In genomic region chr6:96923871-96924493, GRCh38 we compare ENCODE assay signal across 1 cellular context.
A peak's percentile ranks its signal among the peaks of the same experiment; 100 is the strongest.
TF ChIP-seq lines count a peak whose summit lies in the region.

No MANE protein-coding gene starts in this region.

TF ChIP-seq in HepG2, 621 proteins besides CTCF, POLR2A, EP300 and RAD21 (continued from another document and continues in another):
- TF ChIP-seq ZFP91 (CRISPR knock-in tag; IDR thresholded peaks at IDR 0.05; ENCODE audit: borderline replicate concordance) = no peak; the same call in 1 of the 2 replicates
- peak; percentile 61; the same call in 1 of the 2 replicates for TF ChIP-seq PATZ1 (CRISPR knock-in tag; IDR thresholded peaks at IDR 0.05)
- no peak for TF ChIP-seq ZNF143 (CRISPR knock-in tag; IDR thresholded peaks at IDR 0.05)
- TF ChIP-seq ZNF775 (CRISPR knock-in tag; IDR thresholded peaks at IDR 0.05; ENCODE audit: borderline replicate concordance) = no peak
- TF ChIP-seq TFDP1 (CRISPR knock-in tag; IDR thresholded peaks at IDR 0.05; ENCODE audit: borderline replicate concordance) = peak; percentile 57; the same call in 1 of the 2 replicates
- TF ChIP-seq HDAC6 (IDR thresholded peaks at IDR 0.05; ENCODE audit: low read depth, low read length) = no peak
- TF ChIP-seq GZF1 (CRISPR knock-in tag; IDR thresholded peaks at IDR 0.05) = no peak
- TF ChIP-seq ETV5 (CRISPR knock-in tag; IDR thresholded peaks at IDR 0.05; ENCODE audit: borderline replicate concordance) = peak; percentile 60; the same call in 1 of the 2 replicates
- no peak for TF ChIP-seq ZNF234 (CRISPR knock-in tag; conservative IDR thresholded peaks at IDR 0.05)
- TF ChIP-seq ZNF367 (CRISPR knock-in tag; IDR thresholded peaks at IDR 0.05; ENCODE audit: borderline replicate concordance) = no peak
- no peak for TF ChIP-seq ZNF652 (CRISPR knock-in tag; IDR thresholded peaks at IDR 0.05; ENCODE audit: borderline replicate concordance, low read depth)
- TF ChIP-seq RFX3 (CRISPR knock-in tag; IDR thresholded peaks at IDR 0.05) = no peak
- TF ChIP-seq EHMT2 (IDR thresholded peaks at IDR 0.05; ENCODE audit: borderline replicate concordance, low read depth, low read length) = no peak; the same call in 1 of the 2 replicates
- TF ChIP-seq MIER3 (CRISPR knock-in tag; IDR thresholded peaks at IDR 0.05; ENCODE audit: borderline replicate concordance) = no peak; the same call in 1 of the 2 replicates
- no peak; the same call in 1 of the 2 replicates for TF ChIP-seq THAP11 (CRISPR knock-in tag; IDR thresholded peaks at IDR 0.05)
- no peak for TF ChIP-seq ZNF484 (CRISPR knock-in tag; IDR thresholded peaks at IDR 0.05; ENCODE audit: borderline replicate concordance, low read depth)
- peak; percentile 54 for TF ChIP-seq ARID5B (CRISPR knock-in tag; IDR thresholded peaks at IDR 0.05)
- no peak for TF ChIP-seq IRF9 (CRISPR knock-in tag; IDR thresholded peaks at IDR 0.05; ENCODE audit: borderline replicate concordance)
- peak; percentile 76 for TF ChIP-seq PHF20 (CRISPR knock-in tag; IDR thresholded peaks at IDR 0.05)
- no peak for TF ChIP-seq ZNF136 (CRISPR knock-in tag; IDR thresholded peaks at IDR 0.05; ENCODE audit: low read depth)
- TF ChIP-seq CBFB (CRISPR knock-in tag; IDR thresholded peaks at IDR 0.05) = peak; percentile 66; the same call in 1 of the 2 replicates
- no peak; the same call in 1 of the 2 replicates for TF ChIP-seq YEATS2 (CRISPR knock-in tag; IDR thresholded peaks at IDR 0.05; ENCODE audit: borderline replicate concordance)
- no peak for TF ChIP-seq PRDM10 (CRISPR knock-in tag; IDR thresholded peaks at IDR 0.05; ENCODE audit: low read depth)
- TF ChIP-seq CREM (IDR thresholded peaks at IDR 0.05) = no peak
- no peak for TF ChIP-seq CREM (CRISPR knock-in tag; IDR thresholded peaks at IDR 0.05)
- TF ChIP-seq TP53 (CRISPR knock-in tag; conservative IDR thresholded peaks at IDR 0.05) = no peak
- TF ChIP-seq ADNP (CRISPR knock-in tag; IDR thresholded peaks at IDR 0.05) = no peak
- TF ChIP-seq TIGD3 (CRISPR knock-in tag; IDR thresholded peaks at IDR 0.05; ENCODE audit: borderline replicate concordance) = no peak
- no peak for TF ChIP-seq ARID2 (CRISPR knock-in tag; IDR thresholded peaks at IDR 0.05; ENCODE audit: borderline replicate concordance)
- no peak for TF ChIP-seq SNRNP70 (IDR thresholded peaks at IDR 0.05; ENCODE audit: low read depth, low read length)
- no peak for TF ChIP-seq CHD4 (IDR thresholded peaks at IDR 0.05; ENCODE audit: borderline replicate concordance, low read length)
- no peak for TF ChIP-seq ZNF768 (CRISPR knock-in tag; IDR thresholded peaks at IDR 0.05)
- TF ChIP-seq NFE2L1 (CRISPR knock-in tag; IDR thresholded peaks at IDR 0.05; ENCODE audit: borderline replicate concordance) = no peak
- TF ChIP-seq RFX5 (IDR thresholded peaks at IDR 0.05; ENCODE audit: low read depth, low read length) = no peak
- no peak for TF ChIP-seq ZFP1 (CRISPR knock-in tag; IDR thresholded peaks at IDR 0.05)
- TF ChIP-seq BATF2 (CRISPR knock-in tag; IDR thresholded peaks at IDR 0.05) = no peak
- no peak for TF ChIP-seq REPIN1 (CRISPR knock-in tag; IDR thresholded peaks at IDR 0.05; ENCODE audit: borderline replicate concordance, low read depth)
- no peak for TF ChIP-seq REXO4 (CRISPR knock-in tag; IDR thresholded peaks at IDR 0.05; ENCODE audit: borderline replicate concordance)
- TF ChIP-seq ZNF414 (CRISPR knock-in tag; IDR thresholded peaks at IDR 0.05) = no peak
- TF ChIP-seq ZNF205 (CRISPR knock-in tag; IDR thresholded peaks at IDR 0.05) = no peak
- TF ChIP-seq DPF2 (CRISPR knock-in tag; IDR thresholded peaks at IDR 0.05; ENCODE audit: borderline replicate concordance, low read depth) = no peak
- TF ChIP-seq ZNF841 (CRISPR knock-in tag; IDR thresholded peaks at IDR 0.05; ENCODE audit: borderline replicate concordance) = no peak
- no peak for TF ChIP-seq HNRNPL (IDR thresholded peaks at IDR 0.05; ENCODE audit: low read depth, low read length)
- no peak for TF ChIP-seq ZNF691 (CRISPR knock-in tag; IDR thresholded peaks at IDR 0.05; ENCODE audit: borderline replicate concordance, low read depth)
- no peak for TF ChIP-seq SIX1 (CRISPR knock-in tag; IDR thresholded peaks at IDR 0.05; ENCODE audit: borderline replicate concordance)
- TF ChIP-seq DRAP1 (CRISPR knock-in tag; IDR thresholded peaks at IDR 0.05) = no peak
- TF ChIP-seq SNAPC5 (CRISPR knock-in tag; IDR thresholded peaks at IDR 0.05; ENCODE audit: borderline replicate concordance) = no peak
- peak; percentile 63 for TF ChIP-seq ZFY (CRISPR knock-in tag; IDR thresholded peaks at IDR 0.05)
- TF ChIP-seq ZNF790 (CRISPR knock-in tag; IDR thresholded peaks at IDR 0.05; ENCODE audit: borderline replicate concordance) = no peak
- no peak for TF ChIP-seq NFYC (CRISPR knock-in tag; IDR thresholded peaks at IDR 0.05)
